Comparison of ENCODE assay signal across 1 cellular context in the genomic region with DNA sequence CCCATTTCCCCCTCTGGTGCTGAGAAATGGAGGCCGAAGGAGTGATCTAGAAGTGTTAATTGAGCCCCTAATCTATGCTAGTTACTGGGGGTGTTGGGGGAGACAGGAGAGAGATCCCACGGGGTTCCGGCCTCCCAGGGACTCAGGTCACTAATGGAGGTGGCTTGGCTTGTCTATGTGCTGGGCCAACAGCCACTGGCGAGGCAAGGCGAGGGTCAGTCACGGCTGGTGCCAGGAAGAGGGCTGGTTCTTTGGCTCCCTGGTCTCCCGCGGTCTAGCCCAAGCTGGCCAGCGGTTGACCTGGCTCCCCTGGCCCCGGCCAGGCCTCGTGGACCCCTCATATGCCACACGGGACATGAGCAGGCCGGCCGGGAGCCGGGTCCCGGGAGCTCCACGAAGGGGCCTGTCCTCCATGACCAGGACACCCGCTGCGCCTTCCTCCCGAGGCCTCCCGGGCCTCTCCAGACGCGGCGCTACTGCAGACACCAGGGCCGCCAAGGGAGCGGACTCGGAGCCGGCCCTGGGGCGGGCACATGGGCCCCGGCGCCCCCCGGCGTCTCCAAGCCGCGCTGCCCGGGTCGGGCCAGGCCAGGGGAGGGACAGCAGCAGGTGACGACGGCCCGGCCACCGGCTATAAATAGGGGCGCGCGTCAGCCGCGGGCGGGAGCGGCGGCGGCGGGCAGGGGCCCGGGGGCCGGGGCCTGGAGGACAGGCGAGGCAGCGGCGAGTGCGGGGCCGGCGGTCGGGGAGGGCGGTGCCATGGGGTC.
TF ChIP-seq lines count a peak whose summit lies in the region.

A gene with protein sequence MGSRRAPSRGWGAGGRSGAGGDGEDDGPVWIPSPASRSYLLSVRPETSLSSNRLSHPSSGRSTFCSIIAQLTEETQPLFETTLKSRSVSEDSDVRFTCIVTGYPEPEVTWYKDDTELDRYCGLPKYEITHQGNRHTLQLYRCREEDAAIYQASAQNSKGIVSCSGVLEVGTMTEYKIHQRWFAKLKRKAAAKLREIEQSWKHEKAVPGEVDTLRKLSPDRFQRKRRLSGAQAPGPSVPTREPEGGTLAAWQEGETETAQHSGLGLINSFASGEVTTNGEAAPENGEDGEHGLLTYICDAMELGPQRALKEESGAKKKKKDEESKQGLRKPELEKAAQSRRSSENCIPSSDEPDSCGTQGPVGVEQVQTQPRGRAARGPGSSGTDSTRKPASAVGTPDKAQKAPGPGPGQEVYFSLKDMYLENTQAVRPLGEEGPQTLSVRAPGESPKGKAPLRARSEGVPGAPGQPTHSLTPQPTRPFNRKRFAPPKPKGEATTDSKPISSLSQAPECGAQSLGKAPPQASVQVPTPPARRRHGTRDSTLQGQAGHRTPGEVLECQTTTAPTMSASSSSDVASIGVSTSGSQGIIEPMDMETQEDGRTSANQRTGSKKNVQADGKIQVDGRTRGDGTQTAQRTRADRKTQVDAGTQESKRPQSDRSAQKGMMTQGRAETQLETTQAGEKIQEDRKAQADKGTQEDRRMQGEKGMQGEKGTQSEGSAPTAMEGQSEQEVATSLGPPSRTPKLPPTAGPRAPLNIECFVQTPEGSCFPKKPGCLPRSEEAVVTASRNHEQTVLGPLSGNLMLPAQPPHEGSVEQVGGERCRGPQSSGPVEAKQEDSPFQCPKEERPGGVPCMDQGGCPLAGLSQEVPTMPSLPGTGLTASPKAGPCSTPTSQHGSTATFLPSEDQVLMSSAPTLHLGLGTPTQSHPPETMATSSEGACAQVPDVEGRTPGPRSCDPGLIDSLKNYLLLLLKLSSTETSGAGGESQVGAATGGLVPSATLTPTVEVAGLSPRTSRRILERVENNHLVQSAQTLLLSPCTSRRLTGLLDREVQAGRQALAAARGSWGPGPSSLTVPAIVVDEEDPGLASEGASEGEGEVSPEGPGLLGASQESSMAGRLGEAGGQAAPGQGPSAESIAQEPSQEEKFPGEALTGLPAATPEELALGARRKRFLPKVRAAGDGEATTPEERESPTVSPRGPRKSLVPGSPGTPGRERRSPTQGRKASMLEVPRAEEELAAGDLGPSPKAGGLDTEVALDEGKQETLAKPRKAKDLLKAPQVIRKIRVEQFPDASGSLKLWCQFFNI (N-terminal part only) (plus strand): TSS at position 663 of the 767 bp plus-strand sequence. CDS start 97 bp downstream, at position 760.

TF ChIP-seq in GM23338, 12 proteins besides CTCF, POLR2A, EP300 and RAD21 (continued from another document):
- TF ChIP-seq, protein P1, sequence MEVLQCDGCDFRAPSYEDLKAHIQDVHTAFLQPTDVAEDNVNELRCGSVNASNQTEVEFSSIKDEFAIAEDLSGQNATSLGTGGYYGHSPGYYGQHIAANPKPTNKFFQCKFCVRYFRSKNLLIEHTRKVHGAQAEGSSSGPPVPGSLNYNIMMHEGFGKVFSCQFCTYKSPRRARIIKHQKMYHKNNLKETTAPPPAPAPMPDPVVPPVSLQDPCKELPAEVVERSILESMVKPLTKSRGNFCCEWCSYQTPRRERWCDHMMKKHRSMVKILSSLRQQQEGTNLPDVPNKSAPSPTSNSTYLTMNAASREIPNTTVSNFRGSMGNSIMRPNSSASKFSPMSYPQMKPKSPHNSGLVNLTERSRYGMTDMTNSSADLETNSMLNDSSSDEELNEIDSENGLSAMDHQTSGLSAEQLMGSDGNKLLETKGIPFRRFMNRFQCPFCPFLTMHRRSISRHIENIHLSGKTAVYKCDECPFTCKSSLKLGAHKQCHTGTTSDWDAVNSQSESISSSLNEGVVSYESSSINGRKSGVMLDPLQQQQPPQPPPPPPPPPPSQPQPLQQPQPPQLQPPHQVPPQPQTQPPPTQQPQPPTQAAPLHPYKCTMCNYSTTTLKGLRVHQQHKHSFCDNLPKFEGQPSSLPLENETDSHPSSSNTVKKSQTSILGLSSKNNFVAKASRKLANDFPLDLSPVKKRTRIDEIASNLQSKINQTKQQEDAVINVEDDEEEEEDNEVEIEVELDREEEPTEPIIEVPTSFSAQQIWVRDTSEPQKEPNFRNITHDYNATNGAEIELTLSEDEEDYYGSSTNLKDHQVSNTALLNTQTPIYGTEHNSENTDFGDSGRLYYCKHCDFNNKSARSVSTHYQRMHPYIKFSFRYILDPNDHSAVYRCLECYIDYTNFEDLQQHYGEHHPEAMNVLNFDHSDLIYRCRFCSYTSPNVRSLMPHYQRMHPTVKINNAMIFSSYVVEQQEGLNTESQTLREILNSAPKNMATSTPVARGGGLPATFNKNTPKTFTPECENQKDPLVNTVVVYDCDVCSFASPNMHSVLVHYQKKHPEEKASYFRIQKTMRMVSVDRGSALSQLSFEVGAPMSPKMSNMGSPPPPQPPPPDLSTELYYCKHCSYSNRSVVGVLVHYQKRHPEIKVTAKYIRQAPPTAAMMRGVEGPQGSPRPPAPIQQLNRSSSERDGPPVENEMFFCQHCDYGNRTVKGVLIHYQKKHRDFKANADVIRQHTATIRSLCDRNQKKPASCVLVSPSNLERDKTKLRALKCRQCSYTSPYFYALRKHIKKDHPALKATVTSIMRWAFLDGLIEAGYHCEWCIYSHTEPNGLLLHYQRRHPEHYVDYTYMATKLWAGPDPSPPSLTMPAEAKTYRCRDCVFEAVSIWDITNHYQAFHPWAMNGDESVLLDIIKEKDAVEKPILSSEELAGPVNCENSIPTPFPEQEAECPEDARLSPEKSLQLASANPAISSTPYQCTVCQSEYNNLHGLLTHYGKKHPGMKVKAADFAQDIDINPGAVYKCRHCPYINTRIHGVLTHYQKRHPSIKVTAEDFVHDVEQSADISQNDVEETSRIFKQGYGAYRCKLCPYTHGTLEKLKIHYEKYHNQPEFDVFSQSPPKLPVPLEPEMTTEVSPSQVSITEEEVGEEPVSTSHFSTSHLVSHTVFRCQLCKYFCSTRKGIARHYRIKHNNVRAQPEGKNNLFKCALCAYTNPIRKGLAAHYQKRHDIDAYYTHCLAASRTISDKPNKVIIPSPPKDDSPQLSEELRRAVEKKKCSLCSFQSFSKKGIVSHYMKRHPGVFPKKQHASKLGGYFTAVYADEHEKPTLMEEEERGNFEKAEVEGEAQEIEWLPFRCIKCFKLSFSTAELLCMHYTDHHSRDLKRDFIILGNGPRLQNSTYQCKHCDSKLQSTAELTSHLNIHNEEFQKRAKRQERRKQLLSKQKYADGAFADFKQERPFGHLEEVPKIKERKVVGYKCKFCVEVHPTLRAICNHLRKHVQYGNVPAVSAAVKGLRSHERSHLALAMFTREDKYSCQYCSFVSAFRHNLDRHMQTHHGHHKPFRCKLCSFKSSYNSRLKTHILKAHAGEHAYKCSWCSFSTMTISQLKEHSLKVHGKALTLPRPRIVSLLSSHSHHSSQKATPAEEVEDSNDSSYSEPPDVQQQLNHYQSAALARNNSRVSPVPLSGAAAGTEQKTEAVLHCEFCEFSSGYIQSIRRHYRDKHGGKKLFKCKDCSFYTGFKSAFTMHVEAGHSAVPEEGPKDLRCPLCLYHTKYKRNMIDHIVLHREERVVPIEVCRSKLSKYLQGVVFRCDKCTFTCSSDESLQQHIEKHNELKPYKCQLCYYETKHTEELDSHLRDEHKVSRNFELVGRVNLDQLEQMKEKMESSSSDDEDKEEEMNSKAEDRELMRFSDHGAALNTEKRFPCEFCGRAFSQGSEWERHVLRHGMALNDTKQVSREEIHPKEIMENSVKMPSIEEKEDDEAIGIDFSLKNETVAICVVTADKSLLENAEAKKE (CRISPR knock-in tag; IDR thresholded peaks at IDR 0.05) = no peak
- 0 out of 2 replicates have a peak, but pooled peaks have one; percentile 20 for TF ChIP-seq CREB1 (CRISPR knock-in tag; IDR thresholded peaks at IDR 0.05; ENCODE audit: low read depth)
TF ChIP-seq in GM23338: peak in this region for 1.
